ENCODE assay signal across 17 cellular contexts in genomic region chr4:48862661-48863060, GRCh38. TPM values are rescaled to one million over a fixed set of nuclear protein-coding genes. Genes with fewer than 3 reads are reported as not detected.
DNase-seq lines count a peak whose midpoint lies in the region; ATAC-seq, FAIRE-seq and TF ChIP-seq lines count a peak whose summit lies in the region.
"Had no signal": no experiment of that assay in that cellular context is flagged by ENCODE, and none has a peak within 500 bp of the region (broad histone marks: within the 10 kb centered on the region; RNA-seq: fewer than 3 reads in every experiment).

No MANE protein-coding gene starts in this region.

- no peak for TF ChIP-seq RAD21 in IMR-90 (IDR thresholded peaks at IDR 0.05; ENCODE audit: low read length)

- H4K20me1 ChIP-seq in IMR-90 (ENCODE audit: insufficient read depth, low read length) (no peaks in the 10 kb centered on the region), keratinocyte (ENCODE audit: control insufficient read depth, extremely low read depth, insufficient read depth, low read length) (no peaks in the 10 kb centered on the region)
- H4K20me1 ChIP-seq: BLaER1 had no signal

- H3K9ac ChIP-seq in IMR-90 (ENCODE audit: low read depth, low read length) (no peak overlapping the region), keratinocyte (ENCODE audit: control insufficient read depth, extremely low read depth, insufficient read depth, low read length) (no peak overlapping the region)
- H3K9ac ChIP-seq: BLaER1 had no signal

- no peak overlapping the region for H3K14ac ChIP-seq in IMR-90 (replicated peaks; ENCODE audit: low read depth, low read length)

- CTCF ChIA-PET in IMR-90 (lab: Yijun Ruan, JAX): no interaction called here

- H2AK5ac ChIP-seq in IMR-90 (ENCODE audit: low read depth, low read length): no peak overlapping the region

- no peak for TF ChIP-seq POLR2A in heart left ventricle (IDR thresholded peaks at IDR 0.05)
- no peak for TF ChIP-seq POLR2A in IMR-90 (IDR thresholded peaks at IDR 0.05; ENCODE audit: low read depth, low read length)

- no peak overlapping the region for H3K56ac ChIP-seq in IMR-90 (ENCODE audit: extremely low read depth, insufficient read depth, low read length)

- in situ Hi-C loops in IMR-90 (cut with MboI; ENCODE audit: low sequenced_read_pairs): no loop called here

- no peaks in the 10 kb centered on the region for H3K9me3 ChIP-seq in cardiac muscle cell (ENCODE audit: low read depth)
- H3K9me3 ChIP-seq in heart left ventricle: peaks cover 0 to 10% (median 0%) of the 10 kb centered on the region in 12 donors
- 0 out of 2 replicates have a peak, but pooled peaks cover 2% of the 10 kb centered on the region for H3K9me3 ChIP-seq in IMR-90 (ENCODE audit: control insufficient read depth, insufficient read depth, low read length)
- no peaks in the 10 kb centered on the region for H3K9me3 ChIP-seq in keratinocyte (ENCODE audit: control insufficient read depth, low read depth, low read length)

- H3K23ac ChIP-seq in IMR-90 (ENCODE audit: low read depth, low read length): no peak overlapping the region

- H2BK5ac ChIP-seq in IMR-90 (ENCODE audit: low read depth, low read length, poor library complexity, severe bottlenecking): no peak overlapping the region

- H3K79me2 ChIP-seq in keratinocyte (ENCODE audit: control insufficient read depth, insufficient read depth, low read length): no peaks in the 10 kb centered on the region

- H3K9me1 ChIP-seq in IMR-90 (ENCODE audit: insufficient read depth, low read length) (no peaks in the 10 kb centered on the region), keratinocyte (ENCODE audit: control insufficient read depth, extremely low read depth, insufficient read depth, low read length) (no peaks in the 10 kb centered on the region)

- H3K27ac ChIP-seq in cardiac muscle cell (peak overlapping the region; percentile 17), heart left ventricle (no peak overlapping the region), IMR-90 (ENCODE audit: insufficient read depth, low read length) (no peak overlapping the region), keratinocyte (ENCODE audit: control insufficient read depth, insufficient read depth, low read length) (no peak overlapping the region)
- H3K27ac ChIP-seq: BLaER1 had no signal

- H3K36me3 ChIP-seq in cardiac muscle cell (peaks cover 20% of the 10 kb centered on the region), heart left ventricle (peaks cover 3 to 45% (median 37%) of the 10 kb centered on the region in 9 donors), IMR-90 (ENCODE audit: control insufficient read depth, insufficient read depth, low read length) (peaks cover 9% of the 10 kb centered on the region), keratinocyte (ENCODE audit: control insufficient read depth in 2 of 2, extremely low read depth in 1 of 2, insufficient read depth in 2 of 2, low read length in 2 of 2) (peaks cover 0 to 6% of the 10 kb centered on the region in 2 experiments)

- no peak overlapping the region for H2AK9ac ChIP-seq in IMR-90 (replicated peaks; ENCODE audit: low read depth, low read length, poor library complexity)

- H4K5ac ChIP-seq in IMR-90 (ENCODE audit: low read depth, low read length): no peak overlapping the region

- H3K4me3 ChIP-seq in cardiac muscle cell: no peak overlapping the region
- H3K4me3 ChIP-seq in heart left ventricle: no peak overlapping the region
- no peak overlapping the region for H3K4me3 ChIP-seq in IMR-90 (ENCODE audit: insufficient read depth, low read depth, low read length)
- H3K4me3 ChIP-seq in keratinocyte (ENCODE audit: control insufficient read depth in 2 of 3, extremely low read depth in 1 of 3, insufficient read depth in 2 of 3, low read depth in 1 of 3, low read length in 3 of 3): no peak overlapping the region
- H3K4me3 ChIP-seq: BLaER1 had no signal

- POLR2A ChIA-PET in IMR-90 (lab: Charles Lee; ENCODE audit: unreplicated experiment): no interaction called here

- H4K8ac ChIP-seq in IMR-90 (ENCODE audit: low read depth in 2 of 2, low read length in 2 of 2): no peak overlapping the region

- H3K4me1 ChIP-seq in cardiac muscle cell (ENCODE audit: low read depth): no peaks in the 10 kb centered on the region
- H3K4me1 ChIP-seq in heart left ventricle: no peaks in the 10 kb centered on the region
- no peaks in the 10 kb centered on the region for H3K4me1 ChIP-seq in IMR-90 (ENCODE audit: control insufficient read depth, insufficient read depth, low read length)
- H3K4me1 ChIP-seq in keratinocyte (ENCODE audit: control insufficient read depth, extremely low read depth, insufficient read depth, low read length): no peaks in the 10 kb centered on the region
- H3K4me1 ChIP-seq: BLaER1 had no signal

- H3K79me1 ChIP-seq in IMR-90 (ENCODE audit: low read depth in 1 of 2, low read length in 2 of 2): no peaks in the 10 kb centered on the region

- WGBS in heart left ventricle, 4 donors: 67 to 76% (median 73%) methylated on average over 1 of the region's 1 CpG
- 67% methylated on average over 1 of the region's 1 CpG; no CpG with 5 or more reads in 1 of the 2 experiments for WGBS in IMR-90 (ENCODE audit: extremely low coverage in 2 of 2, insufficient read length in 1 of 2), 2 experiments

- peak; percentile 48 for FAIRE-seq in keratinocyte (lab: Jason Lieb, UNC)
- FAIRE-seq: A204.1, GM12891, GM19239 had no signal

- no peak overlapping the region for H2BK15ac ChIP-seq in IMR-90 (ENCODE audit: low read depth, low read length)

- ATAC-seq in heart left ventricle: no peak
- ATAC-seq in IMR-90 (ENCODE audit: low read depth): no peak
- no peak for ATAC-seq in GM18858 (IDR thresholded peaks at IDR 0.05; ENCODE audit: unreplicated experiment)

- no peak for TF ChIP-seq CTCF in cardiac muscle cell (IDR thresholded peaks at IDR 0.05; ENCODE audit: low read depth, low read length)
- no peak for TF ChIP-seq CTCF in heart left ventricle (IDR thresholded peaks at IDR 0.05)
- no peak for TF ChIP-seq CTCF in IMR-90 (conservative IDR thresholded peaks at IDR 0.05; ENCODE audit: low read depth, low read length)
- no peak for TF ChIP-seq CTCF in keratinocyte (optimal IDR thresholded peaks at IDR 0.05 in 1 of 3, IDR thresholded peaks at IDR 0.05 in 1 of 3, conservative IDR thresholded peaks at IDR 0.05 in 1 of 3; ENCODE audit: extremely low read depth in 1 of 3, insufficient read depth in 2 of 3, low read length in 3 of 3)

- DNase-seq in cardiac muscle cell (ENCODE audit: low read depth in 1 of 2, low spot score in 1 of 2): no peak
- DNase-seq in heart left ventricle: no peak
- peak; percentile 7 for DNase-seq in IMR-90
- DNase-seq in keratinocyte (ENCODE audit: low read depth, low spot score): no peak
- no peak for DNase-seq in NCI-H748 treated with DMSO at 0.1 percent for 48 hours (lab: John Stamatoyannopoulos, UW)
- DNase-seq in activated CD4-positive, alpha-beta T cell treated with anti-CD3 and anti-CD28 coated beads for 4 hours: no peak
- DNase-seq: AML-193; CD8-positive, alpha-beta memory T cell; DMS53; GOT3; H9 had no signal

- no peak overlapping the region for H3K4ac ChIP-seq in IMR-90 (ENCODE audit: low read depth, low read length)

- dilution Hi-C loops in IMR-90 (cut with HindIII; ENCODE audit: low sequenced_read_pairs, unreplicated experiment): no loop called here
- dilution Hi-C loops in keratinocyte (cut with MboI; ENCODE audit: extremely low pct_ligation_motif_present, low sequenced_read_pairs): no loop called here

- no peak overlapping the region for H2BK120ac ChIP-seq in IMR-90 (ENCODE audit: low read depth, low read length)

- H3K4me2 ChIP-seq in IMR-90 (ENCODE audit: low read depth, low read length) (no peak overlapping the region), keratinocyte (ENCODE audit: control insufficient read depth, extremely low read depth, insufficient read depth, low read depth, low read length) (no peak overlapping the region)
- H3K4me2 ChIP-seq: BLaER1 had no signal

- no peaks in the 10 kb centered on the region for H3K27me3 ChIP-seq in cardiac muscle cell
- H3K27me3 ChIP-seq in heart left ventricle: no peaks in the 10 kb centered on the region
- H3K27me3 ChIP-seq in IMR-90 (ENCODE audit: control insufficient read depth, insufficient read depth, low read length): no peaks in the 10 kb centered on the region
- H3K27me3 ChIP-seq in keratinocyte (ENCODE audit: control insufficient read depth, extremely low read depth, insufficient read depth, low read length): no peaks in the 10 kb centered on the region
- H3K27me3 ChIP-seq: BLaER1 had no signal

- no peak overlapping the region for H4K91ac ChIP-seq in IMR-90 (ENCODE audit: insufficient read depth, low read depth, low read length)

- intact Hi-C loops in heart left ventricle (cut with DNase I) (no loop called here), IMR-90 (cut with micrococcal nuclease) (no loop called here)

- no peak overlapping the region for H3K18ac ChIP-seq in IMR-90 (ENCODE audit: low read depth, low read length)

- H2BK20ac ChIP-seq in IMR-90 (ENCODE audit: low read depth, low read length): no peak overlapping the region

- no TSS peak for BruUV-seq in IMR-90 (replicated peaks; lab: Mats Ljungman, UMichigan)

- H2AFZ ChIP-seq in IMR-90 (replicated peaks; ENCODE audit: low read length, poor library complexity) (no peak overlapping the region), keratinocyte (ENCODE audit: control insufficient read depth, low read length) (no peak overlapping the region)

RNA-seq across cellular contexts. Expression of gene OCIAD1, which starts 31.8 kb away (rescaled TPM):
- total RNA-seq in cardiac muscle cell (108 and 118 TPM in 2 replicates), heart left ventricle (100 to 1,000 TPM; 102 to 175 (median 137) TPM), IMR-90 (2012; rRNA removed) (86.9 and 106 TPM in 2 replicates)
- polyA plus RNA-seq in cardiac muscle cell (193 and 195 TPM in 2 replicates), heart left ventricle (100 to 1,000 TPM; 132 to 133 TPM), IMR-90 (2012; rRNA removed) (84.3 and 112 TPM in 2 replicates), keratinocyte (130 to 199 TPM (median 168 TPM) in 3 replicates)
- 71.7 and 77.1 TPM in 2 replicates for polyA plus RNA-seq in IMR-90 (2012; cell fraction: cytosol; rRNA removed)
- polyA plus RNA-seq in IMR-90 (2012; cell fraction: nucleus; rRNA removed; ENCODE audit: low replicate concordance): 24.6 and 64.2 TPM in 2 replicates
- 81.0 TPM for polyA plus RNA-seq in keratinocyte (2011; ENCODE audit: low read depth)
- polyA plus RNA-seq in keratinocyte (2011; cell fraction: cytosol; rRNA removed): 92.7 and 193 TPM in 2 replicates
- polyA plus RNA-seq in keratinocyte (2011; cell fraction: nucleus; rRNA removed): 220 and 255 TPM in 2 replicates
- polyA plus RNA-seq in keratinocyte (2012; ENCODE audit: low replicate concordance): 110 and 113 TPM in 2 replicates
- 56.1 to 70.9 TPM (median 60.1 TPM) in 3 replicates for polyA minus RNA-seq in keratinocyte
- 90.5 TPM for polyA minus RNA-seq in keratinocyte (2011; cell fraction: cytosol; rRNA and poly(A)+ RNA removed)
- 87.5 and 114 TPM in 2 replicates for polyA minus RNA-seq in keratinocyte (2011; cell fraction: nucleus; rRNA and poly(A)+ RNA removed)

RNA-seq across cellular contexts. Expression of gene OCIAD2, which starts 43.9 kb away (rescaled TPM):
- total RNA-seq in cardiac muscle cell: 14.5 and 20.0 TPM in 2 replicates
- polyA plus RNA-seq in cardiac muscle cell: 87.3 and 88.0 TPM in 2 replicates
- total RNA-seq in heart left ventricle: 10 to 100 TPM; 14.4 to 47.9 (median 22.7) TPM
- polyA plus RNA-seq in heart left ventricle: 10 to 100 TPM; 20.8 to 27.2 TPM
- 16.5 and 19.2 TPM in 2 replicates for total RNA-seq in IMR-90 (2012; rRNA removed)
- polyA plus RNA-seq in IMR-90 (2012; rRNA removed): 21.4 and 26.3 TPM in 2 replicates
- polyA plus RNA-seq in IMR-90 (2012; cell fraction: cytosol; rRNA removed): 9.9 and 22.8 TPM in 2 replicates
- 3.4 and 11.8 TPM in 2 replicates for polyA plus RNA-seq in IMR-90 (2012; cell fraction: nucleus; rRNA removed; ENCODE audit: low replicate concordance)
- 363 to 407 TPM (median 373 TPM) in 3 replicates for polyA plus RNA-seq in keratinocyte
- 63.3 TPM for polyA plus RNA-seq in keratinocyte (2011; ENCODE audit: low read depth)
- polyA plus RNA-seq in keratinocyte (2011; cell fraction: cytosol; rRNA removed): 246 and 265 TPM in 2 replicates
- polyA plus RNA-seq in keratinocyte (2011; cell fraction: nucleus; rRNA removed): 96.3 and 119 TPM in 2 replicates
- polyA plus RNA-seq in keratinocyte (2012; ENCODE audit: low replicate concordance): 264 and 519 TPM in 2 replicates
- polyA minus RNA-seq in keratinocyte: 50.7 to 119 TPM (median 90.6 TPM) in 3 replicates
- 167 TPM for polyA minus RNA-seq in keratinocyte (2011; cell fraction: cytosol; rRNA and poly(A)+ RNA removed)
- 29.8 and 44.4 TPM in 2 replicates for polyA minus RNA-seq in keratinocyte (2011; cell fraction: nucleus; rRNA and poly(A)+ RNA removed)
- total RNA-seq: G401 had no signal
